20 cellular contexts compared by ENCODE assay signal in the genomic region with DNA sequence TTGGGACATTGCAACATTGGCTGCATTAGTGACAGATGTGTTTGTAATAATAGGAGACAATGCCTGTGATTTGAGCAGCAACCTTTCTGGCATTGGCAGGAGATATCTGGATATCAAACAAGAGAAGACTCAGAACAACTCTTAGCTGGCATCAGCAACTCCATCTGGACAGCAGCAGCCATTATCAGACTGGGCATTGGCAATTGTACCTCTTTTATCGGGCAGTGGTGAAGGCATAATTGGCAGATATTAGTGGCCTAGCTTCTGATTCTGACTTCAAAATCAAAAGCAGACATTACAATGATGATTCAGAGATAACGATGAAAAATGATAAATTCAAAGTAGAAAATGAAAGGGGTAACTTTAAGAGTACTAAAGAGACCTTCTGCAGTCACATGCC.
"Had no signal": no experiment of that assay in that cellular context is flagged by ENCODE, and none has a peak within 500 bp of the region (broad histone marks: within the 10 kb centered on the region; RNA-seq: fewer than 3 reads in every experiment).

No MANE protein-coding gene starts in this region.

- H3K4me3 ChIP-seq: MG63 had no signal

- H3K27me3 ChIP-seq: MG63 had no signal

- H3K27ac ChIP-seq: HL-60, RWPE1 had no signal

- H3K36me3 ChIP-seq: MG63 had no signal

- ATAC-seq: Panc1, PC-3 had no signal

- DNase-seq: KBM-7, MG63, NCI-H1092, NCI-H1105 treated with DMSO at 0.1 percent for 48 hours, NCI-H1417 treated with DMSO at 0.1 percent for 48 hours, NCI-H146, NCI-H1694 treated with DMSO at 0.1 percent for 48 hours, NCI-H1930, NCI-H2081, NCI-H345, NCI-H446 treated with DMSO at 0.1 percent for 48 hours, NCI-H510A treated with DMSO at 0.1 percent for 48 hours, NCI-H69, NCI-H774, PC-3, SHP77, T-helper 2 cell had no signal

- H3K9me3 ChIP-seq: MG63 had no signal
